Comparison of ENCODE assay signal across 19 cellular contexts in genomic region chr11:114942207-114942606, GRCh38.
"Had no signal": no experiment of that assay in that cellular context is flagged by ENCODE, and none has a peak within 500 bp of the region (broad histone marks: within the 10 kb centered on the region; RNA-seq: fewer than 3 reads in every experiment).

No MANE protein-coding gene starts in this region.

- H3K4me3 Mint-ChIP-seq: activated CD8-positive, alpha-beta T cell treated with anti-CD3 and anti-CD28 coated beads, Interleukin-2, amount 10 ng/mL, durations not matched to agents 7 days and 5 days; activated naive CD8-positive, alpha-beta T cell treated with anti-CD3 and anti-CD28 coated beads, Interleukin-2, amount 10 ng/mL, durations not matched to agents 7 days and 5 days; naive B cell; T-cell had no signal

- H3K4me1 ChIP-seq: colonic mucosa, psoas muscle, suprapubic skin, upper lobe of left lung had no signal

- ATAC-seq: activated CD8-positive, alpha-beta T cell treated with anti-CD3 and anti-CD28 coated beads, Interleukin-2, amount 10 ng/mL, durations not matched to agents 7 days and 5 days; gastrocnemius medialis; psoas muscle; sciatic nerve; T-cell had no signal

- H3K36me3 ChIP-seq: colonic mucosa, gastrocnemius medialis, suprapubic skin, upper lobe of left lung had no signal

- H3K4me1 Mint-ChIP-seq: activated naive CD8-positive, alpha-beta T cell treated with anti-CD3 and anti-CD28 coated beads, Interleukin-2, amount 10 ng/mL, durations not matched to agents 7 days and 5 days; naive B cell; T-cell had no signal

- H3K27ac Mint-ChIP-seq: activated CD8-positive, alpha-beta T cell treated with anti-CD3 and anti-CD28 coated beads, Interleukin-2, amount 10 ng/mL, durations not matched to agents 7 days and 5 days; activated naive CD8-positive, alpha-beta T cell treated with anti-CD3 and anti-CD28 coated beads, Interleukin-2, amount 10 ng/mL, durations not matched to agents 7 days and 5 days; naive B cell; T-cell had no signal

- H3K27me3 ChIP-seq: colonic mucosa, gastrocnemius medialis, suprapubic skin, upper lobe of left lung had no signal

- H3K9me3 ChIP-seq: colonic mucosa, gastrocnemius medialis, psoas muscle, suprapubic skin had no signal

- H3K27ac ChIP-seq: colonic mucosa, gastrocnemius medialis, psoas muscle, suprapubic skin, upper lobe of left lung had no signal

- DNase-seq: activated CD4-positive, alpha-beta T cell treated with anti-CD3 and anti-CD28 coated beads for 48 hours; activated CD8-positive, alpha-beta memory T cell treated with anti-CD3 and anti-CD28 coated beads, Interleukin-2, amount 50 U/mL, for 48 hours; activated CD8-positive, alpha-beta T cell treated with anti-CD3 and anti-CD28 coated beads, Interleukin-2, amount 10 ng/mL, durations not matched to agents 7 days and 5 days; activated naive CD8-positive, alpha-beta T cell treated with anti-CD3 and anti-CD28 coated beads, Interleukin-2, amount 10 ng/mL, durations not matched to agents 7 days and 5 days; anterior cingulate cortex; colonic mucosa; effector CD8-positive, alpha-beta T cell; gastrocnemius medialis; naive B cell; nucleus accumbens; psoas muscle; stimulated activated CD4-positive, alpha-beta T cell treated with anti-CD3 and anti-CD28 coated beads, Interleukin-2, amount 100 ng/mL, for 24 hours; stimulated activated naive CD4-positive, alpha-beta T cell treated with Interleukin-2 at 50 U/mL for 16 hours; T-cell; T1000; upper lobe of left lung had no signal

- H3K4me3 ChIP-seq: colonic mucosa, gastrocnemius medialis, lung, psoas muscle, suprapubic skin, upper lobe of left lung had no signal

- H3K36me3 Mint-ChIP-seq: activated naive CD8-positive, alpha-beta T cell treated with anti-CD3 and anti-CD28 coated beads, Interleukin-2, amount 10 ng/mL, durations not matched to agents 7 days and 5 days; T-cell had no signal

- H3K27me3 Mint-ChIP-seq: activated naive CD8-positive, alpha-beta T cell treated with anti-CD3 and anti-CD28 coated beads, Interleukin-2, amount 10 ng/mL, durations not matched to agents 7 days and 5 days; naive B cell had no signal
